Comparison of ENCODE assay signal across 32 cellular contexts in genomic region chr14:86774916-86775315, GRCh38.
"Had no signal": no experiment of that assay in that cellular context is flagged by ENCODE, and none has a peak within 500 bp of the region (broad histone marks: within the 10 kb centered on the region; RNA-seq: fewer than 3 reads in every experiment).

No MANE protein-coding gene starts in this region.

- DNase-seq: hypothalamus; immature natural killer cell; kidney; left colon; left lung; lower lobe of right lung; mammary epithelial cell; midbrain; mucosa of descending colon; naive thymus-derived CD4-positive, alpha-beta T cell; nucleus accumbens; pancreas; posterior cingulate gyrus; retina; stimulated activated CD4-positive, alpha-beta T cell treated with anti-CD3 and anti-CD28 coated beads, Interleukin-12 subunit alpha, Interleukin-12 subunit beta, amount 100 ng/mL, for 4 hours; stimulated activated CD4-positive, alpha-beta T cell treated with anti-CD3 and anti-CD28 coated beads, Interleukin-15, amount 100 ng/mL, for 24 hours; stimulated activated CD4-positive, alpha-beta T cell treated with anti-CD3 and anti-CD28 coated beads, Interleukin-2, amount 100 ng/mL, for 24 hours; stimulated activated CD4-positive, alpha-beta T cell treated with anti-CD3 and anti-CD28 coated beads, Interleukin-4, amount 100 ng/mL, for 24 hours; stimulated activated naive CD4-positive, alpha-beta T cell; tibial artery; trophoblast cell; upper lobe of right lung had no signal

- H3K4me3 ChIP-seq: left lung, lower lobe of right lung, mucosa of descending colon, pancreas, prostate gland, skin epidermis, suprapubic skin, thoracic aorta, tibial artery, upper lobe of right lung had no signal

- H3K27me3 ChIP-seq: left lung, pancreas, suprapubic skin, tibial artery, upper lobe of right lung had no signal

- H3K27me3 Mint-ChIP-seq: naive thymus-derived CD4-positive, alpha-beta T cell; natural killer cell treated with Interleukin-12 subunit alpha and Interleukin-12 subunit beta and Interleukin-15 and Interleukin-18, amount 100 ng/mL, for 72 hours; stimulated activated naive CD8-positive, alpha-beta T cell treated with anti-CD3 and anti-CD28 coated beads, Interleukin-15, Interleukin-2, amounts not matched to agents 100 ng/mL and 50 ng/mL, for 24 hours had no signal

- H3K27ac ChIP-seq: left lung, lower lobe of right lung, pancreas, prostate gland, skin epidermis, suprapubic skin, thoracic aorta, tibial artery, upper lobe of right lung had no signal

- H3K4me1 ChIP-seq: left lung, lower lobe of right lung, prostate gland, suprapubic skin, tibial artery, upper lobe of right lung had no signal

- H3K9me3 ChIP-seq: left lung, lower lobe of right lung, pancreas, prostate gland, suprapubic skin, thoracic aorta, tibial artery, upper lobe of right lung had no signal

- ATAC-seq: left colon; left lung; lower lobe of right lung; mucosa of descending colon; naive thymus-derived CD4-positive, alpha-beta T cell; natural killer cell treated with Interleukin-12 subunit alpha and Interleukin-12 subunit beta and Interleukin-15 and Interleukin-18, amount 100 ng/mL, for 72 hours; pancreas; right cardiac atrium; sciatic nerve; stimulated activated effector memory CD8-positive, alpha-beta T cell treated with anti-CD3 and anti-CD28 coated beads, Interleukin-12 subunit alpha, Interleukin-12 subunit beta, amount 100 ng/mL, for 72 hours; upper lobe of right lung had no signal

- H3K4me3 Mint-ChIP-seq: immature natural killer cell; naive thymus-derived CD4-positive, alpha-beta T cell; natural killer cell treated with Interleukin-12 subunit alpha and Interleukin-12 subunit beta and Interleukin-15 and Interleukin-18, amount 100 ng/mL, for 72 hours; neural crest cell; stimulated activated effector memory CD8-positive, alpha-beta T cell treated with anti-CD3 and anti-CD28 coated beads, Interleukin-12 subunit alpha, Interleukin-12 subunit beta, amount 100 ng/mL, for 72 hours; stimulated activated naive CD8-positive, alpha-beta T cell treated with anti-CD3 and anti-CD28 coated beads, Interleukin-15, Interleukin-2, amounts not matched to agents 100 ng/mL and 50 ng/mL, for 24 hours had no signal

- H3K36me3 Mint-ChIP-seq: naive thymus-derived CD4-positive, alpha-beta T cell; natural killer cell treated with Interleukin-12 subunit alpha and Interleukin-12 subunit beta and Interleukin-15 and Interleukin-18, amount 100 ng/mL, for 72 hours; stimulated activated effector memory CD8-positive, alpha-beta T cell treated with anti-CD3 and anti-CD28 coated beads, Interleukin-12 subunit alpha, Interleukin-12 subunit beta, amount 100 ng/mL, for 72 hours had no signal

- H3K4me1 Mint-ChIP-seq: immature natural killer cell; naive thymus-derived CD4-positive, alpha-beta T cell; neural crest cell; stimulated activated effector memory CD8-positive, alpha-beta T cell treated with anti-CD3 and anti-CD28 coated beads, Interleukin-12 subunit alpha, Interleukin-12 subunit beta, amount 100 ng/mL, for 72 hours had no signal

- H3K27ac Mint-ChIP-seq: immature natural killer cell; naive thymus-derived CD4-positive, alpha-beta T cell; natural killer cell treated with Interleukin-12 subunit alpha and Interleukin-12 subunit beta and Interleukin-15 and Interleukin-18, amount 100 ng/mL, for 72 hours; stimulated activated effector memory CD8-positive, alpha-beta T cell treated with anti-CD3 and anti-CD28 coated beads, Interleukin-12 subunit alpha, Interleukin-12 subunit beta, amount 100 ng/mL, for 72 hours; stimulated activated naive CD8-positive, alpha-beta T cell treated with anti-CD3 and anti-CD28 coated beads, Interleukin-15, Interleukin-2, amounts not matched to agents 100 ng/mL and 50 ng/mL, for 24 hours had no signal

- H3K36me3 ChIP-seq: left lung, lower lobe of right lung, pancreas, prostate gland, suprapubic skin, thoracic aorta, tibial artery, upper lobe of right lung had no signal
